In genomic region chr2:65514555-65515195, GRCh38 we compare ENCODE assay signal across 21 cellular contexts.
DNase-seq lines count a peak whose midpoint lies in the region; ATAC-seq and TF ChIP-seq lines count a peak whose summit lies in the region.
"Had no signal": no experiment of that assay in that cellular context is flagged by ENCODE, and none has a peak within 500 bp of the region (broad histone marks: within the 10 kb centered on the region; RNA-seq: fewer than 3 reads in every experiment).

No MANE protein-coding gene starts in this region.

- H3K4me1 Mint-ChIP-seq in osteocyte (ENCODE audit: unreplicated experiment), result peaks cover 5% of the 10 kb centered on the region
- H3K4me1 Mint-ChIP-seq: CD4-positive, CD25-positive, alpha-beta regulatory T cell; naive thymus-derived CD4-positive, alpha-beta T cell had no signal

- DNase-seq in AG20443 (ENCODE audit: low spot score) (peak; percentile 56), GM13977 (ENCODE audit: low spot score) (peak; percentile 61), glomerular visceral epithelial cell (ENCODE audit: extremely low spot score) (peak; percentile 2), osteocyte (ENCODE audit: extremely low spot score, unreplicated experiment) (no peak), MV-4-11 (lab: John Stamatoyannopoulos, UW) (no peak), NCI-H1930 (lab: John Stamatoyannopoulos, UW) (no peak)
- DNase-seq: cerebellar nuclear complex; DMS153; effector CD4-positive, alpha-beta T cell; heart left ventricle; naive thymus-derived CD4-positive, alpha-beta T cell; NCI-H1092 treated with DMSO at 0.1 percent for 48 hours; NCI-H510A treated with DMSO at 0.1 percent for 48 hours; ovary had no signal

- TF ChIP-seq CTCF in GM13977 (IDR thresholded peaks at IDR 0.05; ENCODE audit: extremely low read depth, insufficient read depth, missing control alignments) (no peak), OCI-LY3 (IDR thresholded peaks at IDR 0.05; ENCODE audit: low read depth, low read length) (no peak), osteocyte (IDR thresholded peaks at IDR 0.05) (no peak)

- peaks cover 1% of the 10 kb centered on the region for H3K36me3 Mint-ChIP-seq in osteocyte (ENCODE audit: unreplicated experiment)
- H3K36me3 Mint-ChIP-seq: CD4-positive, CD25-positive, alpha-beta regulatory T cell; stimulated activated memory B cell treated with anti-CD40 and anti-IgM and Interleukin-4, amounts not matched to agents 10 μg/mL and 1 μg/mL and 100 μg/mL, for 72 hours had no signal

- peaks cover 6% of the 10 kb centered on the region; the same call in 1 of the 2 replicates for H3K9me3 ChIP-seq in OCI-LY3 (ENCODE audit: insufficient read depth, low read length)
- H3K9me3 ChIP-seq: heart left ventricle, ovary, thoracic aorta had no signal

- H3K4me1 ChIP-seq in OCI-LY3 (ENCODE audit: low read length), result peaks cover 42% of the 10 kb centered on the region

- no peak overlapping the region for H3K9ac ChIP-seq in OCI-LY3 (ENCODE audit: low read length)
- H3K9ac ChIP-seq: KMS-11 had no signal

- no peaks in the 10 kb centered on the region for H3K79me2 ChIP-seq in OCI-LY3 (ENCODE audit: low read length)

- H3K27me3 Mint-ChIP-seq in osteocyte (ENCODE audit: unreplicated experiment), result no peaks in the 10 kb centered on the region
- H3K27me3 Mint-ChIP-seq: CD4-positive, CD25-positive, alpha-beta regulatory T cell had no signal

- in situ Hi-C loops in GM13977 (cut with MboI; ENCODE audit: low pct_unique_long_range_greater_than_20kb, low sequenced_read_pairs, unreplicated experiment), result no loop called here

- peak overlapping the region; percentile 42 for H3K27ac ChIP-seq in OCI-LY3 (ENCODE audit: low read length)
- H3K27ac ChIP-seq: heart left ventricle, KMS-11, ovary, thoracic aorta had no signal

- no peak overlapping the region for H2AFZ ChIP-seq in OCI-LY3 (ENCODE audit: low read depth, low read length)

- no peaks in the 10 kb centered on the region for H3K36me3 ChIP-seq in OCI-LY3 (replicated peaks; ENCODE audit: low read depth, low read length)
- H3K36me3 ChIP-seq: heart left ventricle, ovary, thoracic aorta had no signal

- no peak for ATAC-seq in GM19328 (IDR thresholded peaks at IDR 0.05; ENCODE audit: unreplicated experiment)
- ATAC-seq: heart left ventricle; naive thymus-derived CD4-positive, alpha-beta T cell; sciatic nerve; stimulated activated memory B cell treated with anti-CD40 and anti-IgM and Interleukin-4, amounts not matched to agents 10 μg/mL and 1 μg/mL and 100 μg/mL, for 72 hours had no signal

- H3K27me3 ChIP-seq in OCI-LY3 (ENCODE audit: low read depth, low read length), result peaks cover 18% of the 10 kb centered on the region
- H3K27me3 ChIP-seq: heart left ventricle, ovary had no signal

- H3K4me2 ChIP-seq in OCI-LY3 (ENCODE audit: low read length), result peak overlapping the region; percentile 63
- H3K4me2 ChIP-seq: KMS-11 had no signal

- H4K20me1 ChIP-seq in OCI-LY3 (ENCODE audit: insufficient read depth, low read length), result no peaks in the 10 kb centered on the region

- H3K27ac Mint-ChIP-seq in osteocyte (ENCODE audit: unreplicated experiment), result no peak overlapping the region
- H3K27ac Mint-ChIP-seq: CD4-positive, CD25-positive, alpha-beta regulatory T cell; naive thymus-derived CD4-positive, alpha-beta T cell; stimulated activated memory B cell treated with anti-CD40 and anti-IgM and Interleukin-4, amounts not matched to agents 10 μg/mL and 1 μg/mL and 100 μg/mL, for 72 hours had no signal

- peak overlapping the region; percentile 46 for H3K4me3 ChIP-seq in OCI-LY3 (ENCODE audit: low read length)
- H3K4me3 ChIP-seq: heart left ventricle, ovary, thoracic aorta had no signal

- H3K9me3 Mint-ChIP-seq in osteocyte (ENCODE audit: unreplicated experiment), result peaks cover 4% of the 10 kb centered on the region

- no peak overlapping the region for H3K4me3 Mint-ChIP-seq in osteocyte (ENCODE audit: unreplicated experiment)
- H3K4me3 Mint-ChIP-seq: CD4-positive, CD25-positive, alpha-beta regulatory T cell; naive thymus-derived CD4-positive, alpha-beta T cell; stimulated activated memory B cell treated with anti-CD40 and anti-IgM and Interleukin-4, amounts not matched to agents 10 μg/mL and 1 μg/mL and 100 μg/mL, for 72 hours had no signal

Comparison
In these comparisons a context has a peak if more than half of its experiments do, and no peak if none do; other contexts are left out.
1. DNase-seq: peak in AG20443 (single experiment), GM13977 (single experiment) and glomerular visceral epithelial cell (single experiment); none in osteocyte (single experiment), MV-4-11 (single experiment) and NCI-H1930 (0 of 2).